ENCODE assay signal across 10 cellular contexts in the genomic region with DNA sequence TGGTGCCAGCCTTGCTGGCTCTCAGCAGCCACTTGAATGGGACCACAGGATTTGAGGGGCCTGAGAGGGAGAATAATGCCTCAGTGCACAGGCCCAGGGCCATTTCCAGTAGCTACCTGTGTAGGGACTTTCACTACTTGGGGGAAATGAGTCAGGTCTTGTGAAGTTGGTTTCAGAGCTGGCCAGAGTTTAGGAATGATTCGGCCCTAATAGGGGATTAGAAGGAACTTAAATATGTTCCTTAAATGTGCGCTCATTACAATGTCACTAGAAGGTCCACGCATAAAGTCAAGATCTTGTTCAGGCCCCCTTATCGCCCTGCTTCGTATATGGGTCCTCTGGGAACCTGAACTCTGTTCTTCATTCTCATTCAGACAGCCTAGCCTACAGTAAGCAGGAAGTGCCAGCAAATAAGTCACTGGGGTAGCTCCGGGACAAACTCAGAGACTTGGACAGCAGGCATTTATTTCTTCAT. TPM values are rescaled to one million over a fixed set of nuclear protein-coding genes. Genes with fewer than 3 reads are reported as not detected.
DNase-seq lines count a peak whose midpoint lies in the region; ATAC-seq, FAIRE-seq and TF ChIP-seq lines count a peak whose summit lies in the region.
"Had no signal": no experiment of that assay in that cellular context is flagged by ENCODE, and none has a peak within 500 bp of the region (broad histone marks: within the 10 kb centered on the region; RNA-seq: fewer than 3 reads in every experiment).

No MANE protein-coding gene starts in this region.

- FAIRE-seq in HepG2 (lab: Jason Lieb, UNC) = no peak
- FAIRE-seq: colon had no signal

- no peak for DNase-seq in HepG2 (ENCODE audit: low spot score)
- no peak for DNase-seq in lower leg skin (ENCODE audit: low spot score in 2 of 2)
- DNase-seq in NCI-H748 treated with DMSO at 0.1 percent for 48 hours (lab: John Stamatoyannopoulos, UW) = no peak
- no peak for DNase-seq in mucosa of gallbladder (ENCODE audit: low spot score)
- DNase-seq in DMS114 treated with DMSO at 0.1 percent for 48 hours (lab: John Stamatoyannopoulos, UW; ENCODE audit: unreplicated experiment) = no peak
- DNase-seq: left ventricle myocardium inferior had no signal

- H3K36me3 ChIP-seq in Loucy (ENCODE audit: insufficient read depth, low read length) = no peaks in the 10 kb centered on the region
- H3K36me3 ChIP-seq in HepG2 (replicated peaks in 1 of 2; ENCODE audit: control insufficient read depth in 1 of 2, insufficient read depth in 2 of 2, low read length in 2 of 2) = no peaks in the 10 kb centered on the region
- H3K36me3 ChIP-seq: left ventricle myocardium inferior had no signal

- H3F3A ChIP-seq in Loucy (ENCODE audit: low read depth) = peaks cover 8% of the 10 kb centered on the region; the same call in 1 of the 2 replicates

- CTCF ChIA-PET in HepG2 (lab: Yijun Ruan, JAX; ENCODE audit: low intra/inter-chr PET ratio, low total read pairs) = interaction anchor here (1.4 kb wide), 1 partner anchor 25 kb away, joined by 4 read pairs; no protein-coding TSS in a partner anchor

- H2AFZ ChIP-seq in Loucy (ENCODE audit: low read length) = peak overlapping the region; percentile 9; the same call in 1 of the 2 replicates
- peak overlapping the region; percentile 95 for H2AFZ ChIP-seq in HepG2 (ENCODE audit: low read length)

- in situ Hi-C loops in HepG2 (cut with HindIII; ENCODE audit: extremely low pct_ligation_motif_present, low pct_unique_long_range_greater_than_20kb) = no loop called here

- H3K9me2 ChIP-seq in Loucy (replicated peaks; ENCODE audit: low read depth, low read length) = no peaks in the 10 kb centered on the region

- no TSS peak for BruUV-seq in HepG2 (replicated peaks; lab: Mats Ljungman, UMichigan)

- H3K79me2 ChIP-seq in Loucy (ENCODE audit: insufficient read depth, low read length) = peaks cover 5% of the 10 kb centered on the region; the same call in 1 of the 2 replicates
- H3K79me2 ChIP-seq in HepG2 (ENCODE audit: insufficient read depth, low read length) = no peaks in the 10 kb centered on the region

- H3K27ac ChIP-seq in HepG2 (ENCODE audit: extremely low read length, insufficient read depth, low read length) = peak overlapping the region; percentile 86
- H3K27ac ChIP-seq: left ventricle myocardium inferior had no signal

- H3K4me1 ChIP-seq in Loucy (ENCODE audit: insufficient read depth, low read length, poor library complexity, severe bottlenecking) (peaks cover 42% of the 10 kb centered on the region), HepG2 (ENCODE audit: insufficient read depth, low read length) (peaks cover 51% of the 10 kb centered on the region)

- TF ChIP-seq CTCF in Loucy (conservative IDR thresholded peaks at IDR 0.05; ENCODE audit: low read length) (no peak), HepG2 (CRISPR knock-in tag; IDR thresholded peaks at IDR 0.05) (no peak), lower leg skin (IDR thresholded peaks at IDR 0.05) (no peak)

- H3K27me3 ChIP-seq in Loucy (ENCODE audit: insufficient read depth, low read length, poor library complexity, severe bottlenecking) (no peaks in the 10 kb centered on the region), HepG2 (ENCODE audit: control insufficient read depth in 1 of 2, insufficient read depth in 2 of 2, low read length in 2 of 2) (no peaks in the 10 kb centered on the region)

- peak overlapping the region; percentile 91 for H3K4me2 ChIP-seq in Loucy (ENCODE audit: low read depth, low read length, poor library complexity, severe bottlenecking)
- H3K4me2 ChIP-seq in HepG2 (ENCODE audit: low read depth, low read length) = peak overlapping the region; percentile 85

- TF ChIP-seq POLR2A in HepG2 (IDR thresholded peaks at IDR 0.05; ENCODE audit: insufficient read depth in 1 of 2, low read depth in 2 of 2, low read length in 2 of 2) (no peak), lower leg skin (IDR thresholded peaks at IDR 0.05) (no peak)

- 26% methylated on average over 5 of the region's 6 CpGs for WGBS in HepG2 (ENCODE audit: low lambda C conversion rate)
- 56 to 64% methylated on average over 6 of the region's 6 CpGs for WGBS in lower leg skin, 2 donors

- no peak for TF ChIP-seq RAD21 in HepG2 (CRISPR knock-in tag; IDR thresholded peaks at IDR 0.05)

- POLR2A ChIA-PET in HepG2 (lab: Yijun Ruan, JAX) = interaction anchor here (0.5 to 29.7 kb wide), 10 partner anchors 9 to 206 kb away, joined by 3 to 690 read pairs (median 7); partner anchors contain the start of genes CCDC163, MMACHC, PRDX1 and TOE1

- H3K4me3 ChIP-seq in GM08714 (ENCODE audit: low read length) (peak overlapping the region; percentile 8; the same call in 1 of the 2 replicates), Loucy (ENCODE audit: low read length, poor library complexity, severe bottlenecking) (peak overlapping the region; percentile 61), HepG2 (replicated peaks in 1 of 3; ENCODE audit: insufficient read depth in 1 of 3, low read depth in 2 of 3, low read length in 3 of 3) (peak overlapping the region; percentile 13 to 65 (median 48)), lower leg skin (ENCODE audit: low read depth, poor library complexity, severe bottlenecking) (no peak overlapping the region)
- H3K4me3 ChIP-seq: left ventricle myocardium inferior had no signal

- H4K20me1 ChIP-seq in Loucy (ENCODE audit: insufficient read depth, low read length, poor library complexity, severe bottlenecking) = no peaks in the 10 kb centered on the region
- no peaks in the 10 kb centered on the region for H4K20me1 ChIP-seq in HepG2 (ENCODE audit: insufficient read depth, low read length)

- H3K9ac ChIP-seq in Loucy (ENCODE audit: low read depth, low read length, poor library complexity, severe bottlenecking) (peak overlapping the region; percentile 74), HepG2 (ENCODE audit: insufficient read depth, low read depth, low read length) (peak overlapping the region; percentile 69)

- peak; percentile 53 for ATAC-seq in GM21423 (IDR thresholded peaks at IDR 0.05; ENCODE audit: unreplicated experiment)
- peak; percentile 55 for ATAC-seq in HepG2

- intact Hi-C loops in HepG2 (cut with micrococcal nuclease; ENCODE audit: unreplicated experiment) = loop anchor here (1.0 kb wide), 1 partner anchor 23 kb away; no protein-coding TSS in a partner anchor
- intact Hi-C loops in lower leg skin (cut with DNase I; ENCODE audit: low total_unique reads) = no loop called here

- H3K9me3 ChIP-seq in Loucy (ENCODE audit: insufficient read depth, low read depth, low read length) = no peaks in the 10 kb centered on the region
- no peaks in the 10 kb centered on the region for H3K9me3 ChIP-seq in HepG2 (ENCODE audit: low read length)
- H3K9me3 ChIP-seq: left ventricle myocardium inferior had no signal

- TF ChIP-seq EP300 in HepG2 (IDR thresholded peaks at IDR 0.05; ENCODE audit: low read depth in 2 of 2, low read length in 2 of 2) (no peak), HepG2 (CRISPR knock-in tag; IDR thresholded peaks at IDR 0.05; ENCODE audit: borderline replicate concordance) (no peak)

RNA-seq across cellular contexts. Expression of gene AKR1A1, which starts 5.6 kb away (rescaled TPM):
- total RNA-seq in HepG2 (2016; rRNA removed; fragmentation: Illumina TruSeq; extraction: Trizol) (217 and 233 TPM in 2 replicates), lower leg skin (10 to 100 TPM; 42.1 to 79.2 (median 57.8) TPM), mucosa of gallbladder (175 TPM)
- 83.2 and 92.8 TPM in 2 replicates for total RNA-seq in HepG2 (2016; cell fraction: cytosol; rRNA removed; fragmentation: Illumina TruSeq; extraction: Trizol; ENCODE audit: low read depth)
- total RNA-seq in HepG2 (2016; cell fraction: insoluble cytoplasmic fraction; rRNA removed; fragmentation: Illumina TruSeq; extraction: Trizol) = 217 and 238 TPM in 2 replicates
- 122 and 152 TPM in 2 replicates for total RNA-seq in HepG2 (2016; cell fraction: membrane; rRNA removed; fragmentation: Illumina TruSeq; extraction: Trizol)
- total RNA-seq in HepG2 (2016; cell fraction: nucleus; rRNA removed; fragmentation: Illumina TruSeq; extraction: Trizol) = 126 and 130 TPM in 2 replicates
- 181 and 188 TPM in 2 replicates for polyA plus RNA-seq in HepG2 (2011; rRNA removed)
- polyA plus RNA-seq in HepG2 (2011; cell fraction: cytosol; rRNA removed) = 171 and 206 TPM in 2 replicates
- polyA plus RNA-seq in HepG2 (2011; cell fraction: nucleus; rRNA removed) = 120 and 146 TPM in 2 replicates
- 115 TPM in 2 replicates for polyA plus RNA-seq in HepG2 (2012)
- 68.5 and 93.5 TPM in 2 replicates for polyA plus RNA-seq in HepG2 (2016; cell fraction: cytosol; fragmentation: Illumina TruSeq; extraction: Trizol; ENCODE audit: low read depth)
- polyA plus RNA-seq in HepG2 (2016; cell fraction: insoluble cytoplasmic fraction; fragmentation: Illumina TruSeq; extraction: Trizol; ENCODE audit: low read depth) = 208 and 214 TPM in 2 replicates
- polyA plus RNA-seq in HepG2 (2016; cell fraction: membrane; fragmentation: Illumina TruSeq; extraction: Trizol; ENCODE audit: low read depth) = 89.6 and 126 TPM in 2 replicates
- 233 and 234 TPM in 2 replicates for polyA plus RNA-seq in HepG2 (2016; cell fraction: nucleus; fragmentation: Illumina TruSeq; extraction: Trizol; ENCODE audit: insufficient read depth, low read depth)
- polyA minus RNA-seq in HepG2 (2011; rRNA and poly(A)+ RNA removed; ENCODE audit: low replicate concordance) = 185 and 208 TPM in 2 replicates
- polyA minus RNA-seq in HepG2 (2011; cell fraction: cytosol; rRNA and poly(A)+ RNA removed) = 70.5 and 79.0 TPM in 2 replicates
- 93.6 and 111 TPM in 2 replicates for polyA minus RNA-seq in HepG2 (2011; cell fraction: nucleus; rRNA and poly(A)+ RNA removed)

RNA-seq across cellular contexts. Expression of gene PRDX1, which starts 23.4 kb away (rescaled TPM):
- total RNA-seq in HepG2 (2016; rRNA removed; fragmentation: Illumina TruSeq; extraction: Trizol) = 1,898 and 2,651 TPM in 2 replicates
- 648 and 690 TPM in 2 replicates for total RNA-seq in HepG2 (2016; cell fraction: cytosol; rRNA removed; fragmentation: Illumina TruSeq; extraction: Trizol; ENCODE audit: low read depth)
- total RNA-seq in HepG2 (2016; cell fraction: insoluble cytoplasmic fraction; rRNA removed; fragmentation: Illumina TruSeq; extraction: Trizol) = 1,942 and 2,764 TPM in 2 replicates
- 688 and 689 TPM in 2 replicates for total RNA-seq in HepG2 (2016; cell fraction: membrane; rRNA removed; fragmentation: Illumina TruSeq; extraction: Trizol)
- total RNA-seq in HepG2 (2016; cell fraction: nucleus; rRNA removed; fragmentation: Illumina TruSeq; extraction: Trizol) = 599 and 644 TPM in 2 replicates
- 550 and 761 TPM in 2 replicates for polyA plus RNA-seq in HepG2 (2011; rRNA removed)
- polyA plus RNA-seq in HepG2 (2011; cell fraction: cytosol; rRNA removed) = 477 and 587 TPM in 2 replicates
- polyA plus RNA-seq in HepG2 (2011; cell fraction: nucleus; rRNA removed) = 93.4 and 123 TPM in 2 replicates
- polyA plus RNA-seq in HepG2 (2012) = 725 and 786 TPM in 2 replicates
- 598 and 600 TPM in 2 replicates for polyA plus RNA-seq in HepG2 (2016; cell fraction: cytosol; fragmentation: Illumina TruSeq; extraction: Trizol; ENCODE audit: low read depth)
- 2,458 and 2,666 TPM in 2 replicates for polyA plus RNA-seq in HepG2 (2016; cell fraction: insoluble cytoplasmic fraction; fragmentation: Illumina TruSeq; extraction: Trizol; ENCODE audit: low read depth)
- polyA plus RNA-seq in HepG2 (2016; cell fraction: membrane; fragmentation: Illumina TruSeq; extraction: Trizol; ENCODE audit: low read depth) = 496 and 500 TPM in 2 replicates
- 910 and 953 TPM in 2 replicates for polyA plus RNA-seq in HepG2 (2016; cell fraction: nucleus; fragmentation: Illumina TruSeq; extraction: Trizol; ENCODE audit: insufficient read depth, low read depth)
- 219 and 566 TPM in 2 replicates for polyA minus RNA-seq in HepG2 (2011; rRNA and poly(A)+ RNA removed; ENCODE audit: low replicate concordance)
- polyA minus RNA-seq in HepG2 (2011; cell fraction: cytosol; rRNA and poly(A)+ RNA removed) = 202 and 238 TPM in 2 replicates
- 82.1 and 96.2 TPM in 2 replicates for polyA minus RNA-seq in HepG2 (2011; cell fraction: nucleus; rRNA and poly(A)+ RNA removed)
- 100 to 1,000 TPM; 216 to 325 (median 281) TPM for total RNA-seq in lower leg skin
- total RNA-seq in mucosa of gallbladder = 435 TPM

RNA-seq across cellular contexts. Expression of gene NASP, which starts 38.8 kb away (rescaled TPM):
- 256 and 359 TPM in 2 replicates for total RNA-seq in HepG2 (2016; rRNA removed; fragmentation: Illumina TruSeq; extraction: Trizol)
- total RNA-seq in HepG2 (2016; cell fraction: cytosol; rRNA removed; fragmentation: Illumina TruSeq; extraction: Trizol; ENCODE audit: low read depth) = 56.5 and 57.9 TPM in 2 replicates
- total RNA-seq in HepG2 (2016; cell fraction: insoluble cytoplasmic fraction; rRNA removed; fragmentation: Illumina TruSeq; extraction: Trizol) = 274 and 345 TPM in 2 replicates
- total RNA-seq in HepG2 (2016; cell fraction: membrane; rRNA removed; fragmentation: Illumina TruSeq; extraction: Trizol) = 59.8 and 65.7 TPM in 2 replicates
- 169 and 186 TPM in 2 replicates for total RNA-seq in HepG2 (2016; cell fraction: nucleus; rRNA removed; fragmentation: Illumina TruSeq; extraction: Trizol)
- polyA plus RNA-seq in HepG2 (2011; rRNA removed) = 105 and 132 TPM in 2 replicates
- 78.7 and 83.2 TPM in 2 replicates for polyA plus RNA-seq in HepG2 (2011; cell fraction: cytosol; rRNA removed)
- polyA plus RNA-seq in HepG2 (2011; cell fraction: nucleus; rRNA removed) = 94.3 and 131 TPM in 2 replicates
- polyA plus RNA-seq in HepG2 (2012) = 102 and 153 TPM in 2 replicates
- 22.1 and 22.6 TPM in 2 replicates for polyA plus RNA-seq in HepG2 (2016; cell fraction: cytosol; fragmentation: Illumina TruSeq; extraction: Trizol; ENCODE audit: low read depth)
- 462 and 490 TPM in 2 replicates for polyA plus RNA-seq in HepG2 (2016; cell fraction: insoluble cytoplasmic fraction; fragmentation: Illumina TruSeq; extraction: Trizol; ENCODE audit: low read depth)
- 35.8 and 36.2 TPM in 2 replicates for polyA plus RNA-seq in HepG2 (2016; cell fraction: membrane; fragmentation: Illumina TruSeq; extraction: Trizol; ENCODE audit: low read depth)
- 327 and 350 TPM in 2 replicates for polyA plus RNA-seq in HepG2 (2016; cell fraction: nucleus; fragmentation: Illumina TruSeq; extraction: Trizol; ENCODE audit: insufficient read depth, low read depth)
- 96.7 and 116 TPM in 2 replicates for polyA minus RNA-seq in HepG2 (2011; rRNA and poly(A)+ RNA removed; ENCODE audit: low replicate concordance)
- polyA minus RNA-seq in HepG2 (2011; cell fraction: cytosol; rRNA and poly(A)+ RNA removed) = 68.0 and 69.6 TPM in 2 replicates
- 86.8 and 102 TPM in 2 replicates for polyA minus RNA-seq in HepG2 (2011; cell fraction: nucleus; rRNA and poly(A)+ RNA removed)
- 10 to 100 TPM; 35.4 to 64.4 (median 52.3) TPM for total RNA-seq in lower leg skin
- 43.7 TPM for total RNA-seq in mucosa of gallbladder

RNA-seq across cellular contexts. Expression of gene MMACHC, which starts 45.0 kb away (rescaled TPM):
- total RNA-seq in HepG2 (2016; rRNA removed; fragmentation: Illumina TruSeq; extraction: Trizol) = 10.3 and 13.4 TPM in 2 replicates
- 1.7 and 1.8 TPM in 2 replicates for total RNA-seq in HepG2 (2016; cell fraction: cytosol; rRNA removed; fragmentation: Illumina TruSeq; extraction: Trizol; ENCODE audit: low read depth)
- 9.5 and 12.8 TPM in 2 replicates for total RNA-seq in HepG2 (2016; cell fraction: insoluble cytoplasmic fraction; rRNA removed; fragmentation: Illumina TruSeq; extraction: Trizol)
- 6.3 and 6.7 TPM in 2 replicates for total RNA-seq in HepG2 (2016; cell fraction: membrane; rRNA removed; fragmentation: Illumina TruSeq; extraction: Trizol)
- 4.7 and 6.2 TPM in 2 replicates for total RNA-seq in HepG2 (2016; cell fraction: nucleus; rRNA removed; fragmentation: Illumina TruSeq; extraction: Trizol)
- polyA plus RNA-seq in HepG2 (2011; rRNA removed) = 11.6 and 12.9 TPM in 2 replicates
- 10.0 and 13.8 TPM in 2 replicates for polyA plus RNA-seq in HepG2 (2011; cell fraction: cytosol; rRNA removed)
- polyA plus RNA-seq in HepG2 (2011; cell fraction: nucleus; rRNA removed) = 6.5 and 7.9 TPM in 2 replicates
- polyA plus RNA-seq in HepG2 (2012) = 5.7 and 8.2 TPM in 2 replicates
- polyA plus RNA-seq in HepG2 (2016; cell fraction: cytosol; fragmentation: Illumina TruSeq; extraction: Trizol; ENCODE audit: low read depth) = 2.7 and 4.1 TPM in 2 replicates
- polyA plus RNA-seq in HepG2 (2016; cell fraction: insoluble cytoplasmic fraction; fragmentation: Illumina TruSeq; extraction: Trizol; ENCODE audit: low read depth) = 16.0 and 18.0 TPM in 2 replicates
- polyA plus RNA-seq in HepG2 (2016; cell fraction: membrane; fragmentation: Illumina TruSeq; extraction: Trizol; ENCODE audit: low read depth) = 9.0 and 9.8 TPM in 2 replicates
- polyA plus RNA-seq in HepG2 (2016; cell fraction: nucleus; fragmentation: Illumina TruSeq; extraction: Trizol; ENCODE audit: insufficient read depth, low read depth) = 7.7 and 8.8 TPM in 2 replicates
- 44.1 and 56.1 TPM in 2 replicates for polyA minus RNA-seq in HepG2 (2011; rRNA and poly(A)+ RNA removed; ENCODE audit: low replicate concordance)
- polyA minus RNA-seq in HepG2 (2011; cell fraction: cytosol; rRNA and poly(A)+ RNA removed) = 11.0 and 11.6 TPM in 2 replicates
- polyA minus RNA-seq in HepG2 (2011; cell fraction: nucleus; rRNA and poly(A)+ RNA removed) = 7.9 and 9.4 TPM in 2 replicates
- total RNA-seq in lower leg skin = 1 to 10 TPM; 1.3 to 3.8 (median 3.0) TPM
- total RNA-seq in mucosa of gallbladder = 7.5 TPM

RNA-seq across cellular contexts. Expression of gene CCDC163, which starts 45.2 kb away (rescaled TPM):
- total RNA-seq in HepG2 (2016; rRNA removed; fragmentation: Illumina TruSeq; extraction: Trizol) (4.4 and 5.2 TPM in 2 replicates), lower leg skin (1 to 10 TPM in 3 of 4 donors, under 1 TPM in 1; 0.46 to 1.7 (median 1.3) TPM), mucosa of gallbladder (0.89 TPM)
- 1.7 and 2.0 TPM in 2 replicates for total RNA-seq in HepG2 (2016; cell fraction: cytosol; rRNA removed; fragmentation: Illumina TruSeq; extraction: Trizol; ENCODE audit: low read depth)
- 3.6 and 5.0 TPM in 2 replicates for total RNA-seq in HepG2 (2016; cell fraction: insoluble cytoplasmic fraction; rRNA removed; fragmentation: Illumina TruSeq; extraction: Trizol)
- 4.4 and 4.6 TPM in 2 replicates for total RNA-seq in HepG2 (2016; cell fraction: membrane; rRNA removed; fragmentation: Illumina TruSeq; extraction: Trizol)
- 3.7 and 7.2 TPM in 2 replicates for total RNA-seq in HepG2 (2016; cell fraction: nucleus; rRNA removed; fragmentation: Illumina TruSeq; extraction: Trizol)
- polyA plus RNA-seq in HepG2 (2011; rRNA removed) = 8.3 and 8.4 TPM in 2 replicates
- polyA plus RNA-seq in HepG2 (2011; cell fraction: cytosol; rRNA removed) = 7.4 and 7.9 TPM in 2 replicates
- 9.2 and 10.0 TPM in 2 replicates for polyA plus RNA-seq in HepG2 (2011; cell fraction: nucleus; rRNA removed)
- 3.7 and 3.9 TPM in 2 replicates for polyA plus RNA-seq in HepG2 (2012)
- polyA plus RNA-seq in HepG2 (2016; cell fraction: cytosol; fragmentation: Illumina TruSeq; extraction: Trizol; ENCODE audit: low read depth) = 1.1 and 2.1 TPM in 2 replicates
- polyA plus RNA-seq in HepG2 (2016; cell fraction: insoluble cytoplasmic fraction; fragmentation: Illumina TruSeq; extraction: Trizol; ENCODE audit: low read depth) = 4.7 and 5.7 TPM in 2 replicates
- polyA plus RNA-seq in HepG2 (2016; cell fraction: membrane; fragmentation: Illumina TruSeq; extraction: Trizol; ENCODE audit: low read depth) = 3.4 and 4.3 TPM in 2 replicates
- 12.7 and 14.5 TPM in 2 replicates for polyA plus RNA-seq in HepG2 (2016; cell fraction: nucleus; fragmentation: Illumina TruSeq; extraction: Trizol; ENCODE audit: insufficient read depth, low read depth)
- polyA minus RNA-seq in HepG2 (2011; rRNA and poly(A)+ RNA removed; ENCODE audit: low replicate concordance) = 8.9 and 15.8 TPM in 2 replicates
- 2.3 and 3.3 TPM in 2 replicates for polyA minus RNA-seq in HepG2 (2011; cell fraction: cytosol; rRNA and poly(A)+ RNA removed)
- 5.3 and 5.6 TPM in 2 replicates for polyA minus RNA-seq in HepG2 (2011; cell fraction: nucleus; rRNA and poly(A)+ RNA removed)
